25 cellular contexts compared by ENCODE assay signal in genomic region chr16:86868070-86868469, GRCh38.
"Had no signal": no experiment of that assay in that cellular context is flagged by ENCODE, and none has a peak within 500 bp of the region (broad histone marks: within the 10 kb centered on the region; RNA-seq: fewer than 3 reads in every experiment).

No MANE protein-coding gene starts in this region.

- H3K36me3 ChIP-seq: left lung, neural progenitor cell, ovary, right atrium auricular region, right lobe of liver, thyroid gland, transverse colon, upper lobe of right lung had no signal

- DNase-seq: hypothalamus; immature natural killer cell; kidney; left colon; left lung; mesendoderm; naive B cell; natural killer cell; ovary; right lobe of liver; stimulated activated CD4-positive, alpha-beta T cell treated with anti-CD3 and anti-CD28 coated beads, Interleukin-12 subunit alpha, Interleukin-12 subunit beta, amount 100 ng/mL, for 4 hours; stimulated activated CD4-positive, alpha-beta T cell treated with anti-CD3 and anti-CD28 coated beads, Interleukin-15, amount 100 ng/mL, for 24 hours; stimulated activated CD4-positive, alpha-beta T cell treated with anti-CD3 and anti-CD28 coated beads, Interleukin-2, amount 100 ng/mL, for 24 hours; stimulated activated CD4-positive, alpha-beta T cell treated with anti-CD3 and anti-CD28 coated beads, Interleukin-4, amount 100 ng/mL, for 1 hour; stimulated activated naive B cell treated with anti-CD40 and anti-IgM and Interleukin-4, amounts not matched to agents 10 μg/mL and 1 μg/mL and 100 μg/mL, for 72 hours; stimulated activated naive CD8-positive, alpha-beta T cell treated with anti-CD3 and anti-CD28 coated beads, Interleukin-15, Interleukin-2, amounts not matched to agents 100 U/mL and 50 U/mL, for 24 hours; stomach; testis; thyroid gland; transverse colon had no signal

- H3K9me3 ChIP-seq: left lung, ovary, right lobe of liver, testis, thyroid gland, transverse colon, upper lobe of right lung had no signal

- H3K27ac ChIP-seq: left lung, neural progenitor cell, ovary, right lobe of liver, stomach, testis, thyroid gland, transverse colon, upper lobe of right lung had no signal

- ATAC-seq: left colon; left lung; natural killer cell; right lobe of liver; stimulated activated naive B cell treated with anti-CD40 and anti-IgM and Interleukin-4, amounts not matched to agents 10 μg/mL and 1 μg/mL and 100 μg/mL, for 72 hours; stimulated activated naive CD8-positive, alpha-beta T cell treated with anti-CD3 and anti-CD28 coated beads, Interleukin-15, Interleukin-2, amounts not matched to agents 100 U/mL and 50 U/mL, for 24 hours; upper lobe of right lung had no signal

- H3K4me1 ChIP-seq: left lung, right lobe of liver, testis, thyroid gland, upper lobe of right lung had no signal

- H3K4me3 ChIP-seq: left lung, lung, neural progenitor cell, ovary, right atrium auricular region, right lobe of liver, smooth muscle cell, stomach, testis, thyroid gland, transverse colon, upper lobe of right lung had no signal

- H3K27me3 ChIP-seq: neural progenitor cell, ovary, right atrium auricular region, right lobe of liver, testis, thyroid gland had no signal
